19 cellular contexts compared by ENCODE assay signal in genomic region chr16:70295634-70296033, GRCh38.
"Had no signal": no experiment of that assay in that cellular context is flagged by ENCODE, and none has a peak within 500 bp of the region (broad histone marks: within the 10 kb centered on the region; RNA-seq: fewer than 3 reads in every experiment).

No MANE protein-coding gene starts in this region.

- H3K4me3 Mint-ChIP-seq: natural killer cell; nephron; stimulated activated effector memory CD8-positive, alpha-beta T cell treated with anti-CD3 and anti-CD28 coated beads, Interleukin-12 subunit alpha, Interleukin-12 subunit beta, amount 100 ng/mL, for 72 hours; stimulated activated naive B cell treated with anti-CD40 and anti-IgM and Interleukin-4, amounts not matched to agents 10 μg/mL and 1 μg/mL and 100 μg/mL, for 72 hours; stimulated activated naive CD8-positive, alpha-beta T cell treated with anti-CD3 and anti-CD28 coated beads, Interleukin-15, Interleukin-2, amounts not matched to agents 100 ng/mL and 50 ng/mL, for 24 hours had no signal

- DNase-seq: natural killer cell; nucleus accumbens; retina; small intestine; stimulated activated CD4-positive, alpha-beta T cell treated with anti-CD3 and anti-CD28 coated beads, Interleukin-15, amount 100 ng/mL, for 24 hours; stimulated activated CD4-positive, alpha-beta T cell treated with anti-CD3 and anti-CD28 coated beads, Interleukin-2, amount 100 ng/mL, for 24 hours; stimulated activated CD4-positive, alpha-beta T cell treated with anti-CD3 and anti-CD28 coated beads, Interleukin-2, amount 100 ng/mL, for 48 hours; stimulated activated CD4-positive, alpha-beta T cell treated with anti-CD3 and anti-CD28 coated beads, Interleukin-4, amount 100 ng/mL, for 24 hours; stimulated activated naive B cell treated with anti-CD40 and anti-IgM and Interleukin-4, amounts not matched to agents 10 μg/mL and 1 μg/mL and 100 μg/mL, for 72 hours; stimulated activated naive CD4-positive, alpha-beta T cell treated with Interleukin-2 at 50 U/mL for 16 hours; stomach; thyroid gland; trophoblast cell; upper lobe of left lung had no signal

- ATAC-seq: natural killer cell; pancreas; right lobe of liver; stimulated activated effector memory CD8-positive, alpha-beta T cell treated with anti-CD3 and anti-CD28 coated beads, Interleukin-12 subunit alpha, Interleukin-12 subunit beta, amount 100 ng/mL, for 72 hours; stimulated activated naive B cell treated with anti-CD40 and anti-IgM and Interleukin-4, amounts not matched to agents 10 μg/mL and 1 μg/mL and 100 μg/mL, for 72 hours had no signal

- H3K27ac Mint-ChIP-seq: natural killer cell; nephron; stimulated activated effector memory CD8-positive, alpha-beta T cell treated with anti-CD3 and anti-CD28 coated beads, Interleukin-12 subunit alpha, Interleukin-12 subunit beta, amount 100 ng/mL, for 72 hours; stimulated activated naive B cell treated with anti-CD40 and anti-IgM and Interleukin-4, amounts not matched to agents 10 μg/mL and 1 μg/mL and 100 μg/mL, for 72 hours; stimulated activated naive CD8-positive, alpha-beta T cell treated with anti-CD3 and anti-CD28 coated beads, Interleukin-15, Interleukin-2, amounts not matched to agents 100 ng/mL and 50 ng/mL, for 24 hours had no signal

- H3K9me3 Mint-ChIP-seq: natural killer cell; nephron; stimulated activated effector memory CD8-positive, alpha-beta T cell treated with anti-CD3 and anti-CD28 coated beads, Interleukin-12 subunit alpha, Interleukin-12 subunit beta, amount 100 ng/mL, for 72 hours; stimulated activated naive B cell treated with anti-CD40 and anti-IgM and Interleukin-4, amounts not matched to agents 10 μg/mL and 1 μg/mL and 100 μg/mL, for 72 hours; stimulated activated naive CD8-positive, alpha-beta T cell treated with anti-CD3 and anti-CD28 coated beads, Interleukin-15, Interleukin-2, amounts not matched to agents 100 ng/mL and 50 ng/mL, for 24 hours had no signal

- H3K27me3 Mint-ChIP-seq: stimulated activated naive B cell treated with anti-CD40 and anti-IgM and Interleukin-4, amounts not matched to agents 10 μg/mL and 1 μg/mL and 100 μg/mL, for 72 hours; stimulated activated naive CD8-positive, alpha-beta T cell treated with anti-CD3 and anti-CD28 coated beads, Interleukin-15, Interleukin-2, amounts not matched to agents 100 ng/mL and 50 ng/mL, for 24 hours had no signal
